In the genomic region with DNA sequence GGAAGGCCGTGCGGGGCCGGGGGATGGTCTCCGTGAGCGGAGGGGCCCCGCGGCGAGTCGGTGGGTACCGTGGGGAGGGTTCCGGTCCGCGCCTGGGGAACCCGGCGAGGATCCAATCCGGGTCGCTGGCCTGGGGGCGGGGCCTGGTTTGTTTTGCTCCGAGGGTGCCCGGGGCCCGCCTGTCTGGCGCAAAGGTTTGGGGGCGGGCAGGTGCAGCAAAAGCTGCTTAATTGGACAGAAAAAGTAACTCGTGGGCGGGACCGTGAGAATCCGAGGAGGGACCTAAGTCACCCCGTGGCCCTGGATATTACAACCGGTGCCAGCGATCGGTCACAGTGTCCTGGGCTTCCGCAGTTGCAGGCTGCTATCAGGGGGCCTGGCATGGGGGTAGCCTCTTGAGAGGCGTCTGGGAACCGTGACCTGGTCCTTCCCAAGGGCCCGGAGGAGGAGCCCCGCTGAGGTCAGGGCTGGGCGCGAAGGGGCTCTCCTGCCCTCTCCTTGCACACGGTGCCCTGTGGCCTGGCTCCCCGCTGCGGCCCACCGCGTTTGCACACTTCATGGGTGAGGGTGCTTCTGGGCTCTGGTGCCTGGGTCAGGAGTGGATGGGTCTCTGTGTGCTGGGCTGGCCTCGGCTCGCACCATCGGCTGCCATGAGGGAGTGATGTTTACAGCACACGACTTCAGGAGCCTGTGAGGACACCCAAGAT, we compare ENCODE assay signal across 1 cellular context.
TF ChIP-seq lines count a peak whose summit lies in the region.

No MANE protein-coding gene starts in this region.

TF ChIP-seq in HEK293, 187 proteins besides CTCF, POLR2A, EP300 and RAD21 (continued from another document):
- TF ChIP-seq EGR2 (tag by site-specific recombination; IDR thresholded peaks at IDR 0.05; ENCODE audit: low read depth), result 0 out of 2 replicates have a peak, but pooled peaks have one; percentile 18
- TF ChIP-seq ZNF423 (tag by site-specific recombination; IDR thresholded peaks at IDR 0.05), result 0 out of 2 replicates have a peak, but pooled peaks have one; percentile 21
- TF ChIP-seq GLIS2 (tag by site-specific recombination; IDR thresholded peaks at IDR 0.05), result peak; percentile 70
TF ChIP-seq in HEK293: peak in this region for 14.
